14 cellular contexts compared by ENCODE assay signal in the genomic region with DNA sequence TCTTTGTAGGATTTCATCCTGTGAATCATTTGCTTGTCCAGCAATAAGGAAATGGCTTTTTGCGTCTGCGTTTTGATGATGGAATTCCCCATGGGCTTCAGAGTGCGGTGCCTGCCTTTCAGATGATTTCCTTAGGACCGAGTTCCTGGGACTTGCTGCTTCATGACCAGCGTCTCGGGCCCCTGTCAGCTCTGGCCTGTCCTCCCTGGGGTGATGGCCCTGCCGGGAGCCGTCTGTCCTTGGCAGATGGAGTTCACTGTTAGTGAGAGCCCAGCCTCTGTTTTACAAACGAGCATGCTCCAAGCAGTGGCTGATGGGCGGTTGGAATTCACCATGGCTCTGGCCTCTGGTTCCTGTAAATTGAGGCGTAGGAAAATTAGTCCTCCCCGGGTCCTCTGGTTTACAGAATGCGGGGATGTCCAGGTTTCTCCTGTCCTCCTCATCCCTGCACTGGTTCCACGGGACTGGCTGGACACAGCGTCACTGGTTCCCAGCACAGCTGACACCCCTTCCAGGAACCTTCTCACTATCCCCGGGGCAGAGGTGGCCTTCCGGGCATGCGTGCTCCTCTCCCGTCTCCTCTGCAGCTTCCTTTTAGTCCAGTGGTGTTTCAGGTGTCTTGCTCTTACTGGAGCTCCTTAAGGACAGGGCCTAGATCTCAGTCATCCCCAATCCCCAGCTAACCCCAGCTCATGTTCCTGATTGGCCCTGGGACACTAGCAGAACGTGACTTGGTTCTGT. TPM values are rescaled to one million over a fixed set of nuclear protein-coding genes. Genes with fewer than 3 reads are reported as not detected.
DNase-seq lines count a peak whose midpoint lies in the region; ATAC-seq and TF ChIP-seq lines count a peak whose summit lies in the region.
"Had no signal": no experiment of that assay in that cellular context is flagged by ENCODE, and none has a peak within 500 bp of the region (broad histone marks: within the 10 kb centered on the region; RNA-seq: fewer than 3 reads in every experiment).

No MANE protein-coding gene starts in this region.

- peaks cover 4% of the 10 kb centered on the region for H3K4me1 ChIP-seq in right cardiac atrium (ENCODE audit: control insufficient read depth, insufficient read depth, low read length)

- H3K27me3 Mint-ChIP-seq in Calu3 (ENCODE audit: unreplicated experiment) (no peaks in the 10 kb centered on the region), glutamatergic neuron (ENCODE audit: unreplicated experiment) (peaks cover 12% of the 10 kb centered on the region)

- whole genome bisulfite sequencing in right cardiac atrium, result 75% methylated on average over 20 of the region's 20 CpGs

- intact Hi-C loops in Calu3 (cut with micrococcal nuclease; ENCODE audit: unreplicated experiment) (no loop called here), right cardiac atrium (cut with DNase I) (no loop called here)

- H3K27ac ChIP-seq in RWPE1 (peak overlapping the region; percentile 5; the same call in 1 of the 2 replicates), right cardiac atrium (ENCODE audit: low read length) (no peak overlapping the region)

- H3K4me3 Mint-ChIP-seq in Calu3 (ENCODE audit: low read depth, unreplicated experiment) (peak overlapping the region; percentile 55), glutamatergic neuron (ENCODE audit: unreplicated experiment) (peak overlapping the region; percentile 84)

- H3K27ac Mint-ChIP-seq in Calu3 (ENCODE audit: unreplicated experiment), result peak overlapping the region; percentile 85
- H3K27ac Mint-ChIP-seq in glutamatergic neuron (ENCODE audit: unreplicated experiment), result peak overlapping the region; percentile 99

- no peak overlapping the region for H3K4me3 ChIP-seq in right cardiac atrium (ENCODE audit: low read length)

- no peaks in the 10 kb centered on the region for H3K9me3 ChIP-seq in right cardiac atrium (ENCODE audit: control insufficient read depth, low read length)

- ATAC-seq in HG03025 (IDR thresholded peaks at IDR 0.05; ENCODE audit: low FRiP score, unreplicated experiment) (no peak), right cardiac atrium (no peak)

- H3K4me1 Mint-ChIP-seq in Calu3 (ENCODE audit: low read depth, unreplicated experiment) (peaks cover 50% of the 10 kb centered on the region), glutamatergic neuron (ENCODE audit: low read depth, unreplicated experiment) (peaks cover 56% of the 10 kb centered on the region)

- CTCF ChIA-PET in Calu3 (lab: Charles Lee) (interaction anchor here (0.6 to 1.7 kb wide), 3 partner anchors 27 to 1175 kb away, joined by 3 to 5 read pairs (median 4); no protein-coding TSS in a partner anchor), RWPE1 (lab: Yijun Ruan, JAX) (interaction anchor here (0.7 kb wide), 1 partner anchor 82 kb away, joined by 7 read pairs; no protein-coding TSS in a partner anchor)

- TF ChIP-seq CTCF in Calu3 (IDR thresholded peaks at IDR 0.05; ENCODE audit: unreplicated experiment) (no peak), RWPE1 (conservative IDR thresholded peaks at IDR 0.05; ENCODE audit: low read depth) (no peak), glutamatergic neuron (IDR thresholded peaks at IDR 0.05; ENCODE audit: partially characterized antibody, unreplicated experiment) (no peak)

- H3K9me3 Mint-ChIP-seq in Calu3 (ENCODE audit: low read depth, unreplicated experiment) (no peaks in the 10 kb centered on the region), glutamatergic neuron (ENCODE audit: unreplicated experiment) (peaks cover 17% of the 10 kb centered on the region)

- H3K36me3 Mint-ChIP-seq in Calu3 (ENCODE audit: insufficient read depth, unreplicated experiment), result peaks cover 8% of the 10 kb centered on the region
- H3K36me3 Mint-ChIP-seq in glutamatergic neuron (ENCODE audit: unreplicated experiment), result no peaks in the 10 kb centered on the region

- no peaks in the 10 kb centered on the region for H3K27me3 ChIP-seq in right cardiac atrium (ENCODE audit: control insufficient read depth, insufficient read depth)

- BruUV-seq in Calu3 (replicated peaks; lab: Mats Ljungman, UMichigan), result no TSS peak

- POLR2A ChIA-PET in RWPE1 (lab: Yijun Ruan, JAX; ENCODE audit: low non-redundant PET), result no interaction called here

- peak; percentile 7 for DNase-seq in Calu3
- DNase-seq in RWPE1 (ENCODE audit: low spot score), result no peak
- DNase-seq in glutamatergic neuron, result peak; percentile 82
- DNase-seq in retina, result peak; percentile 38
- no peak for DNase-seq in right cardiac atrium
- no peak for DNase-seq in NCI-H524 (lab: John Stamatoyannopoulos, UW)
- no peak for DNase-seq in NCI-H748 (lab: John Stamatoyannopoulos, UW; ENCODE audit: unreplicated experiment)
- DNase-seq: DMS79 treated with DMSO at 0.1 percent for 48 hours; KBM-7; NCI-H187 treated with DMSO at 0.1 percent for 48 hours; nucleus accumbens; OCI-M1; stimulated activated CD4-positive, alpha-beta T cell treated with anti-CD3 and anti-CD28 coated beads, Interleukin-4, amount 100 ng/mL, for 24 hours had no signal

RNA-seq across cellular contexts. Expression of gene TBC1D14, which starts 34.9 kb away (rescaled TPM):
- 26.1 and 26.4 TPM in 2 replicates for total RNA-seq in Calu3 (2022)
- total RNA-seq in glutamatergic neuron (ENCODE audit: unreplicated experiment), result 82.2 TPM
- total RNA-seq in right cardiac atrium, result 10 to 100 TPM; 36.2 to 44.8 (median 42.5) TPM
- polyA plus RNA-seq in right cardiac atrium, result 20.1 TPM

Comparison
In these comparisons a context has a peak if more than half of its experiments do, and no peak if none do; other contexts are left out.
1. DNase-seq: peak in Calu3 (single experiment), glutamatergic neuron (single experiment) and retina (single experiment); none in RWPE1 (single experiment), right cardiac atrium (0 of 3), NCI-H524 (0 of 2) and NCI-H748 (single experiment).